11 cellular contexts compared by ENCODE assay signal in the genomic region with DNA sequence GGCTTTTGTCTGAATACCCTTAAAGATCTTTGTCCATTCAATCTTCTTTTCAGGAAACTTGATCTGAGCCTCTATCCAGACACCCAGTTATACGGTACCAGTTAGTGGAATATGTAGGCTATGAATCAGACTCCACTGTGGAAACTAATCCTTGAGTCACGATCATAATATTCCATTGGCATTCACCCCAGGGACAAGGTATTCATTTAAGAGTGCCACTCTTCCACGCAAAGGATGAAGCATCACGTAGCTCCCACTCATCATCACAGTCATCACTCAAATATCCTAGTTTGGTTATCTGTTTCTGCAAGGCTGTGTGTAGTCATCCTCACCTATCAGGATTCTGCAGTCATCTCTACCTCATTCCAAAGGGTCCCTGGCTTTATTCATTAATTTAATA.
DNase-seq lines count a peak whose midpoint lies in the region; ATAC-seq and TF ChIP-seq lines count a peak whose summit lies in the region.
"Had no signal": no experiment of that assay in that cellular context is flagged by ENCODE, and none has a peak within 500 bp of the region (broad histone marks: within the 10 kb centered on the region; RNA-seq: fewer than 3 reads in every experiment).

No MANE protein-coding gene starts in this region.

- peak overlapping the region; percentile 76 for H3K4me2 ChIP-seq in skeletal muscle satellite cell (ENCODE audit: low read length)

- peak overlapping the region; percentile 76 for H3K9ac ChIP-seq in skeletal muscle satellite cell (ENCODE audit: low read depth, low read length)

- H3K4me3 Mint-ChIP-seq in activated naive CD4-positive, alpha-beta T cell treated with anti-CD3 and anti-CD28 coated beads, Interleukin-2, amount 10 ng/mL, durations not matched to agents 7 days and 5 days, result no peak overlapping the region
- H3K4me3 Mint-ChIP-seq: natural killer cell treated with Interleukin-12 subunit alpha and Interleukin-12 subunit beta and Interleukin-15 and Interleukin-18, amount 100 ng/mL, for 72 hours had no signal

- CTCF ChIA-PET in activated naive CD4-positive, alpha-beta T cell treated with anti-CD3 and anti-CD28 coated beads, Interleukin-2, amount 10 ng/mL, durations not matched to agents 7 days and 5 days (lab: Charles Lee), result no interaction called here

- intact Hi-C loops in posterior vena cava (cut with DNase I), result no loop called here

- peaks cover 9% of the 10 kb centered on the region for H3K36me3 ChIP-seq in skeletal muscle satellite cell (ENCODE audit: insufficient read depth, low read length)

- ATAC-seq in HG02870 (IDR thresholded peaks at IDR 0.05; ENCODE audit: unreplicated experiment), result no peak
- ATAC-seq: natural killer cell treated with Interleukin-12 subunit alpha and Interleukin-12 subunit beta and Interleukin-15 and Interleukin-18, amount 100 ng/mL, for 72 hours had no signal

- no peaks in the 10 kb centered on the region for H3K36me3 Mint-ChIP-seq in activated naive CD4-positive, alpha-beta T cell treated with anti-CD3 and anti-CD28 coated beads, Interleukin-2, amount 10 ng/mL, durations not matched to agents 7 days and 5 days
- H3K36me3 Mint-ChIP-seq: natural killer cell treated with Interleukin-12 subunit alpha and Interleukin-12 subunit beta and Interleukin-15 and Interleukin-18, amount 100 ng/mL, for 72 hours had no signal

- no peaks in the 10 kb centered on the region for H3K9me3 ChIP-seq in skeletal muscle satellite cell (replicated peaks; ENCODE audit: low read length)

- H3K27me3 ChIP-seq in skeletal muscle satellite cell (ENCODE audit: control insufficient read depth, insufficient read depth, low read length), result no peaks in the 10 kb centered on the region

- H3K4me1 ChIP-seq in skeletal muscle satellite cell (ENCODE audit: control insufficient read depth, insufficient read depth, low read length), result peaks cover 44% of the 10 kb centered on the region

- DNase-seq in HCEC 1CT (peak; percentile 98), SW480 (ENCODE audit: low spot score) (peak; percentile 37), foreskin fibroblast (peak; percentile 95 to 97), Kasumi-1 (lab: John Stamatoyannopoulos, UW) (no peak), posterior vena cava (ENCODE audit: low spot score) (no peak)
- no peak for DNase-seq in activated naive CD4-positive, alpha-beta T cell treated with anti-CD3 and anti-CD28 coated beads, Interleukin-2, amount 10 ng/mL, durations not matched to agents 7 days and 5 days
- DNase-seq: central memory CD4-positive, alpha-beta T cell; NCI-H2107 had no signal

- no peak overlapping the region for H3K27ac Mint-ChIP-seq in activated naive CD4-positive, alpha-beta T cell treated with anti-CD3 and anti-CD28 coated beads, Interleukin-2, amount 10 ng/mL, durations not matched to agents 7 days and 5 days
- H3K27ac Mint-ChIP-seq: natural killer cell treated with Interleukin-12 subunit alpha and Interleukin-12 subunit beta and Interleukin-15 and Interleukin-18, amount 100 ng/mL, for 72 hours had no signal

- no peaks in the 10 kb centered on the region for H3K27me3 Mint-ChIP-seq in activated naive CD4-positive, alpha-beta T cell treated with anti-CD3 and anti-CD28 coated beads, Interleukin-2, amount 10 ng/mL, durations not matched to agents 7 days and 5 days
- H3K27me3 Mint-ChIP-seq: natural killer cell treated with Interleukin-12 subunit alpha and Interleukin-12 subunit beta and Interleukin-15 and Interleukin-18, amount 100 ng/mL, for 72 hours had no signal

- TF ChIP-seq CTCF in foreskin fibroblast (IDR thresholded peaks at IDR 0.05; ENCODE audit: low read depth, low read length), result no peak

- no peaks in the 10 kb centered on the region for H3K9me3 Mint-ChIP-seq in activated naive CD4-positive, alpha-beta T cell treated with anti-CD3 and anti-CD28 coated beads, Interleukin-2, amount 10 ng/mL, durations not matched to agents 7 days and 5 days
- H3K9me3 Mint-ChIP-seq: natural killer cell treated with Interleukin-12 subunit alpha and Interleukin-12 subunit beta and Interleukin-15 and Interleukin-18, amount 100 ng/mL, for 72 hours had no signal

- H3K4me3 ChIP-seq in foreskin fibroblast (ENCODE audit: low read depth in 1 of 2, low read length in 2 of 2) (no peak overlapping the region), skeletal muscle satellite cell (ENCODE audit: low read length) (peak overlapping the region; percentile 50)

- H3K4me1 Mint-ChIP-seq in activated naive CD4-positive, alpha-beta T cell treated with anti-CD3 and anti-CD28 coated beads, Interleukin-2, amount 10 ng/mL, durations not matched to agents 7 days and 5 days, result no peaks in the 10 kb centered on the region

Comparison
In these comparisons a context has a peak if more than half of its experiments do, and no peak if none do; other contexts are left out.
1. DNase-seq: peak in HCEC 1CT (single experiment), SW480 (single experiment) and foreskin fibroblast (2 of 2); none in activated naive CD4-positive, alpha-beta T cell treated with anti-CD3 and anti-CD28 coated beads, Interleukin-2, amount 10 ng/mL, durations not matched to agents 7 days and 5 days (single experiment), Kasumi-1 (0 of 2) and posterior vena cava (single experiment).